ENCODE assay signal across 20 cellular contexts in the genomic region with DNA sequence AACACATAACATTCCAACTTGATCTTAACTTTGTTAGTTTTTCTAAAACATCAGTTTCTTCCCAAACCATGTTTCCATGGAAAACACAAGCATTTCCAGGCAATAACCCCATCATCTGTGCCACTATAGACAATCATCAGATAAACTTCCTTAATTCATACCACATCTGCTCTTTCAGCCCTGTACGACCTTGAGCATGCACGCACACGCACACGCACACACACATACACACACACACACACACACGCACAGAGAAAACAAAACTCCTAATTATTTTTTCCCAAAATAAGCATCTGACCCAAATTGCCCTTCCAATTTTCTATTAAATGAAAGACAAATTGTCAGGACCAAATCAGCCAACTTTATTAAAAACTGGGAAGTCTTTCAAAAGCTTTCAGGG. TPM values are rescaled to one million over a fixed set of nuclear protein-coding genes. Genes with fewer than 3 reads are reported as not detected.
DNase-seq lines count a peak whose midpoint lies in the region; ATAC-seq and TF ChIP-seq lines count a peak whose summit lies in the region.
"Had no signal": no experiment of that assay in that cellular context is flagged by ENCODE, and none has a peak within 500 bp of the region (broad histone marks: within the 10 kb centered on the region; RNA-seq: fewer than 3 reads in every experiment).

No MANE protein-coding gene starts in this region.

- H3K36me3 ChIP-seq in SK-N-SH (replicated peaks in 1 of 2; ENCODE audit: control insufficient read depth in 1 of 2, insufficient read depth in 2 of 2, low read length in 1 of 2) (no peaks in the 10 kb centered on the region), neural progenitor cell (no peaks in the 10 kb centered on the region), GM23338 (ENCODE audit: insufficient read depth) (no peaks in the 10 kb centered on the region)
- H3K36me3 ChIP-seq: SJCRH30 had no signal

- H3K79me2 ChIP-seq in SK-N-SH (ENCODE audit: insufficient read depth), result no peaks in the 10 kb centered on the region
- H3K79me2 ChIP-seq in neural progenitor cell (ENCODE audit: low read depth), result no peaks in the 10 kb centered on the region
- H3K79me2 ChIP-seq in GM23338 (replicated peaks; ENCODE audit: insufficient read depth), result no peaks in the 10 kb centered on the region

- H3K9ac ChIP-seq in SK-N-SH (no peak overlapping the region), neural progenitor cell (no peak overlapping the region)
- H3K9ac ChIP-seq: GM23248 had no signal

- H3K27ac ChIP-seq in SK-N-SH (ENCODE audit: low read depth in 2 of 2, low read length in 1 of 2) (peak overlapping the region in 1 of 2 experiments; percentile 96; a peak in 2 of 4 replicates), neural progenitor cell (no peak overlapping the region), GM23338 (ENCODE audit: low read depth) (no peak overlapping the region)
- H3K27ac ChIP-seq: GM23248, SJCRH30 had no signal

- peaks cover 35% of the 10 kb centered on the region for H3K4me1 Mint-ChIP-seq in stimulated activated naive CD8-positive, alpha-beta T cell treated with anti-CD3 and anti-CD28 coated beads, Interleukin-15, Interleukin-2, amounts not matched to agents 100 ng/mL and 50 ng/mL, for 24 hours (ENCODE audit: low read depth)
- H3K4me1 Mint-ChIP-seq in stimulated activated naive CD8-positive, alpha-beta T cell treated with anti-CD3 and anti-CD28 coated beads, Interleukin-15, amount 100 ng/mL, for 72 hours, result peaks cover 37% of the 10 kb centered on the region
- peaks cover 41% of the 10 kb centered on the region for H3K4me1 Mint-ChIP-seq in neural progenitor cell
- peaks cover 48% of the 10 kb centered on the region for H3K4me1 Mint-ChIP-seq in GM23338

- peaks cover 7% of the 10 kb centered on the region for H3F3A ChIP-seq in SK-N-SH (replicated peaks; ENCODE audit: insufficient read depth)
- H3F3A ChIP-seq in neural progenitor cell (ENCODE audit: low read depth), result peaks cover 29% of the 10 kb centered on the region
- H3F3A ChIP-seq in GM23338 (replicated peaks; ENCODE audit: low read depth), result no peaks in the 10 kb centered on the region

- TF ChIP-seq RAD21 in SK-N-SH (IDR thresholded peaks at IDR 0.05; ENCODE audit: low read length), result peak; percentile 32

- POLR2A ChIA-PET in SK-N-SH (lab: Yijun Ruan, JAX), result interaction anchor here (1.5 kb wide), 1 partner anchor 15 kb away, joined by 6 read pairs; the partner anchor contains the start of gene ADM

- H3K36me3 Mint-ChIP-seq in stimulated activated naive CD8-positive, alpha-beta T cell treated with anti-CD3 and anti-CD28 coated beads, Interleukin-15, Interleukin-2, amounts not matched to agents 100 ng/mL and 50 ng/mL, for 24 hours (ENCODE audit: low read depth), result no peaks in the 10 kb centered on the region
- no peaks in the 10 kb centered on the region for H3K36me3 Mint-ChIP-seq in neural progenitor cell
- no peaks in the 10 kb centered on the region for H3K36me3 Mint-ChIP-seq in GM23338 (ENCODE audit: low read depth)
- H3K36me3 Mint-ChIP-seq: CD4-positive, alpha-beta memory T cell had no signal

- H3K4me3 ChIP-seq in SK-N-SH (ENCODE audit: low read depth in 2 of 2, low read length in 1 of 2) (no peak overlapping the region), neural progenitor cell (no peak overlapping the region), GM23338 (no peak overlapping the region)
- H3K4me3 ChIP-seq: GM23248, K562, SJCRH30 had no signal

- H2AFZ ChIP-seq in SK-N-SH (ENCODE audit: low read depth) (no peak overlapping the region), neural progenitor cell (replicated peaks) (no peak overlapping the region), GM23338 (no peak overlapping the region)
- H2AFZ ChIP-seq: GM23248 had no signal

- H3K27me3 ChIP-seq in SK-N-SH (ENCODE audit: insufficient read depth) (no peaks in the 10 kb centered on the region), neural progenitor cell (no peaks in the 10 kb centered on the region), GM23338 (ENCODE audit: insufficient read depth) (no peaks in the 10 kb centered on the region)
- H3K27me3 ChIP-seq: SJCRH30 had no signal

- DNase-seq in stimulated activated naive CD8-positive, alpha-beta T cell treated with anti-CD3 and anti-CD28 coated beads, Interleukin-15, amount 100 ng/mL, for 72 hours, result no peak
- DNase-seq in SK-N-SH, result peak; percentile 65
- DNase-seq in neural progenitor cell (ENCODE audit: low spot score), result no peak
- no peak for DNase-seq in NCI-H2107 treated with DMSO at 0.1 percent for 48 hours (lab: John Stamatoyannopoulos, UW; ENCODE audit: unreplicated experiment)
- DNase-seq in GM23338 (ENCODE audit: low spot score), result no peak
- DNase-seq: CD4-positive, alpha-beta memory T cell; DMS153; GDM1; GM23248; MV-4-11; NCI-H1417 treated with DMSO at 0.1 percent for 48 hours; NCI-H2029 treated with DMSO at 0.1 percent for 48 hours; NCI-H748 treated with DMSO at 0.1 percent for 48 hours; PC-3; SJCRH30; SW 1271 had no signal

- TF ChIP-seq CTCF in SK-N-SH (IDR thresholded peaks at IDR 0.05), result no peak
- TF ChIP-seq CTCF in neural progenitor cell (IDR thresholded peaks at IDR 0.05), result no peak
- TF ChIP-seq CTCF in GM23338 (conservative IDR thresholded peaks at IDR 0.05; ENCODE audit: low read depth in 2 of 2), result no peak

- H3K4me2 ChIP-seq in SK-N-SH (no peak overlapping the region), neural progenitor cell (no peak overlapping the region), GM23338 (no peak overlapping the region)

- H3K9me2 ChIP-seq in SK-N-SH (no peaks in the 10 kb centered on the region), GM23338 (ENCODE audit: insufficient read depth) (no peaks in the 10 kb centered on the region)

- H4K20me1 ChIP-seq in SK-N-SH (ENCODE audit: insufficient read depth) (no peaks in the 10 kb centered on the region), neural progenitor cell (ENCODE audit: low read depth) (no peaks in the 10 kb centered on the region), GM23338 (replicated peaks; ENCODE audit: insufficient read depth) (no peaks in the 10 kb centered on the region)

- 76% methylated on average over 5 of the region's 5 CpGs for WGBS in SK-N-SH (ENCODE audit: low lambda C conversion rate)

- CTCF ChIA-PET in SK-N-SH (lab: Yijun Ruan, JAX), result interaction anchor here (1.0 to 3.6 kb wide), 8 partner anchors 11 to 566 kb away, joined by 3 to 52 read pairs (median 5); partner anchors contain the start of gene ADM

- peak in 1 of 2 experiments; percentile 89; a peak in 2 of 4 replicates for TF ChIP-seq EP300 in SK-N-SH (IDR thresholded peaks at IDR 0.05; ENCODE audit: borderline replicate concordance in 1 of 2, low read depth in 1 of 2, low read length in 1 of 2)

- peaks cover 22% of the 10 kb centered on the region for H3K27me3 Mint-ChIP-seq in stimulated activated naive CD8-positive, alpha-beta T cell treated with anti-CD3 and anti-CD28 coated beads, Interleukin-15, Interleukin-2, amounts not matched to agents 100 ng/mL and 50 ng/mL, for 24 hours
- H3K27me3 Mint-ChIP-seq in stimulated activated naive CD8-positive, alpha-beta T cell treated with anti-CD3 and anti-CD28 coated beads, Interleukin-15, amount 100 ng/mL, for 72 hours, result peaks cover 26% of the 10 kb centered on the region
- H3K27me3 Mint-ChIP-seq in neural progenitor cell (ENCODE audit: insufficient read depth, low read depth) (peaks cover 2% of the 10 kb centered on the region), GM23338 (ENCODE audit: insufficient read depth, low read depth, poor library complexity) (peaks cover 8% of the 10 kb centered on the region)

- H3K9me3 ChIP-seq in SK-N-SH (no peaks in the 10 kb centered on the region), neural progenitor cell (ENCODE audit: low read depth) (no peaks in the 10 kb centered on the region)
- H3K9me3 ChIP-seq: SJCRH30 had no signal

- H3K9me3 Mint-ChIP-seq in stimulated activated naive CD8-positive, alpha-beta T cell treated with anti-CD3 and anti-CD28 coated beads, Interleukin-15, Interleukin-2, amounts not matched to agents 100 ng/mL and 50 ng/mL, for 24 hours, result no peaks in the 10 kb centered on the region
- no peaks in the 10 kb centered on the region for H3K9me3 Mint-ChIP-seq in stimulated activated naive CD8-positive, alpha-beta T cell treated with anti-CD3 and anti-CD28 coated beads, Interleukin-15, amount 100 ng/mL, for 72 hours
- no peaks in the 10 kb centered on the region for H3K9me3 Mint-ChIP-seq in neural progenitor cell
- no peaks in the 10 kb centered on the region for H3K9me3 Mint-ChIP-seq in GM23338
- H3K9me3 Mint-ChIP-seq: CD4-positive, alpha-beta memory T cell had no signal

- H3K27ac Mint-ChIP-seq in stimulated activated naive CD8-positive, alpha-beta T cell treated with anti-CD3 and anti-CD28 coated beads, Interleukin-15, Interleukin-2, amounts not matched to agents 100 ng/mL and 50 ng/mL, for 24 hours, result peak overlapping the region; percentile 64
- no peak overlapping the region for H3K27ac Mint-ChIP-seq in stimulated activated naive CD8-positive, alpha-beta T cell treated with anti-CD3 and anti-CD28 coated beads, Interleukin-15, amount 100 ng/mL, for 72 hours
- H3K27ac Mint-ChIP-seq in neural progenitor cell (peak overlapping the region; percentile 3), GM23338 (no peak overlapping the region)
- H3K27ac Mint-ChIP-seq: CD4-positive, alpha-beta memory T cell had no signal

- no peak overlapping the region for H3K4me3 Mint-ChIP-seq in stimulated activated naive CD8-positive, alpha-beta T cell treated with anti-CD3 and anti-CD28 coated beads, Interleukin-15, Interleukin-2, amounts not matched to agents 100 ng/mL and 50 ng/mL, for 24 hours
- H3K4me3 Mint-ChIP-seq in stimulated activated naive CD8-positive, alpha-beta T cell treated with anti-CD3 and anti-CD28 coated beads, Interleukin-15, amount 100 ng/mL, for 72 hours, result no peak overlapping the region
- H3K4me3 Mint-ChIP-seq in neural progenitor cell (no peak overlapping the region), GM23338 (no peak overlapping the region)
- H3K4me3 Mint-ChIP-seq: CD4-positive, alpha-beta memory T cell had no signal

- H3K4me1 ChIP-seq in SK-N-SH (ENCODE audit: control insufficient read depth in 1 of 2, insufficient read depth in 2 of 2, low read depth in 1 of 2, low read length in 1 of 2) (peaks cover 16 to 42% of the 10 kb centered on the region in 2 experiments), neural progenitor cell (peaks cover 42% of the 10 kb centered on the region), GM23338 (ENCODE audit: insufficient read depth) (peaks cover 31% of the 10 kb centered on the region)

- ATAC-seq in stimulated activated naive CD8-positive, alpha-beta T cell treated with anti-CD3 and anti-CD28 coated beads, Interleukin-15, amount 100 ng/mL, for 72 hours, result no peak
- ATAC-seq in GM18502 (IDR thresholded peaks at IDR 0.05; ENCODE audit: poor library complexity, unreplicated experiment) (no peak), HG02642 (IDR thresholded peaks at IDR 0.05; ENCODE audit: poor library complexity, unreplicated experiment) (no peak), GM23338 (no peak)
- ATAC-seq: K562, PC-3 had no signal

RNA-seq across cellular contexts. Expression of gene ADM, which starts 14.8 kb away (rescaled TPM):
- polyA plus RNA-seq in SK-N-SH (2012; rRNA removed) (35.4 and 50.6 TPM in 2 replicates), GM23338 (2016; fragmentation: Nextera tagmentation; extraction: Ambion mirVana) (84.5 and 95.9 TPM in 2 replicates)
- 26.5 and 32.6 TPM in 2 replicates for polyA plus RNA-seq in SK-N-SH (2012; cell fraction: cytosol; rRNA removed)
- polyA plus RNA-seq in SK-N-SH (2012; cell fraction: nucleus; rRNA removed), result 75.7 and 120 TPM in 2 replicates
- total RNA-seq in neural progenitor cell (ENCODE audit: low replicate concordance), result 3.8 and 8.5 TPM in 2 replicates
- 73.4 and 75.8 TPM in 2 replicates for total RNA-seq in GM23338 (2014; rRNA removed; shearing (Covaris generic))

RNA-seq across cellular contexts. Expression of gene SBF2, which starts 25.7 kb away (rescaled TPM):
- 23.0 and 36.4 TPM in 2 replicates for polyA plus RNA-seq in SK-N-SH (2012; rRNA removed)
- polyA plus RNA-seq in SK-N-SH (2012; cell fraction: cytosol; rRNA removed), result 25.1 and 28.5 TPM in 2 replicates
- 25.4 and 58.1 TPM in 2 replicates for polyA plus RNA-seq in SK-N-SH (2012; cell fraction: nucleus; rRNA removed)
- total RNA-seq in neural progenitor cell (ENCODE audit: low replicate concordance), result 48.2 and 51.1 TPM in 2 replicates
- 49.1 and 53.5 TPM in 2 replicates for total RNA-seq in GM23338 (2014; rRNA removed; shearing (Covaris generic))
- polyA plus RNA-seq in GM23338 (2016; fragmentation: Nextera tagmentation; extraction: Ambion mirVana), result 20.2 and 25.6 TPM in 2 replicates

Comparison
In these comparisons a context has a peak if more than half of its experiments do, and no peak if none do; other contexts are left out.
1. H3K27ac Mint-ChIP-seq: peak in stimulated activated naive CD8-positive, alpha-beta T cell treated with anti-CD3 and anti-CD28 coated beads, Interleukin-15, Interleukin-2, amounts not matched to agents 100 ng/mL and 50 ng/mL, for 24 hours (single experiment) and neural progenitor cell (single experiment); none in stimulated activated naive CD8-positive, alpha-beta T cell treated with anti-CD3 and anti-CD28 coated beads, Interleukin-15, amount 100 ng/mL, for 72 hours (0 of 2) and GM23338 (single experiment).